In the genomic region with DNA sequence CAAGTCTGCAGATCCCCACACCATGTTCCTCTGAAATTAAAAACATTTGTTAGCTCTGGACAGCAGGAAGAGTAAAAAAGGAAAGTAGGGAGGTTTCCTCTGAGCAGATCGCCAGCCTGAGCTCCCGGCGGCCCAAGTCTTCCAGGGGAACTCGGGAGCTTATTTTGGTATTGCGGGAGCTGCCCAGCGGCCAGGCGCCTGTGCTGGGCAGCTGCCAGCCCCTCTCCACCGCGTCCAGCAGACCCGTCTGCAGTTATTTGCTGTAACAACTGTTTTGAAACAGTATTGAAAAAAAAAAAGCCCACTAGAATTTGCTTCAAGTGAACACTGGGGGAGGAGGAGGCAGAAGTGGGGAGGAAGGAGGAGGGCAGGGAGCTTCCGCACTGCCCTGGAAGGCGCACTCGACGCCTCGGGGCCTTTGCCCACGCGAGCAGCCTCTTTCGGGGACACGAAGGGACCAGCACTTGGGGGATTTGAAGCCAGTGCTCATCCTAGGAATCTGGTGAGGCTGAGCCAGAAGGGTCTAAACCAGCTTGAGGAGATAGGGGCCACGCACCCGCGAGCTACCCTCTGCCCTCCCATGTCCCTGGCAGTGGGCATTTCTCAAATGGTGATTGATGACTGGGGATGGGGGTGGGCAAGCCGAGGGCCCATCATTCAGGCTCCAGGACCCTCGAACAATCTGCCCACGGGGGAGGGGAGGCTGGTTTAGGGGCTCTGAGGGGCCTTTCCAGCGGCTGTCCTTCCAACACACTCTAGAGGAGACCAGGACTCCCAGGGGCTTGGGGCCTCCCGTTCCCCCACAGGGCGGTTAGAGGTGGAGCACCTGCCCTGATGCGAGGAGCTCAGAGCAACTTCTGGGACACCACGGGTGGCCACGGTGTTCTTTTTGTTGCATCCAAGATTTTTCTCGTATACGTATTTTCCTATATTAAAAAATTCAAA, we compare ENCODE assay signal across 8 cellular contexts. TPM values are rescaled to one million over a fixed set of nuclear protein-coding genes. Genes with fewer than 3 reads are reported as not detected.
DNase-seq lines count a peak whose midpoint lies in the region; ATAC-seq and TF ChIP-seq lines count a peak whose summit lies in the region.

No MANE protein-coding gene starts in this region.

- H3K4me3 ChIP-seq in dorsolateral prefrontal cortex (peak overlapping the region; percentile 61 to 95 (median 81)), aorta (ENCODE audit: low read length in 2 of 2) (peak overlapping the region in 1 of 2 donors; percentile 77)

- no peak overlapping the region for H3K27ac Mint-ChIP-seq in stimulated activated naive CD8-positive, alpha-beta T cell treated with anti-CD3 and anti-CD28 coated beads, Interleukin-15, Interleukin-2, amounts not matched to agents 100 ng/mL and 50 ng/mL, for 24 hours

- peaks cover 44% of the 10 kb centered on the region for H3K27me3 Mint-ChIP-seq in stimulated activated naive CD8-positive, alpha-beta T cell treated with anti-CD3 and anti-CD28 coated beads, Interleukin-15, Interleukin-2, amounts not matched to agents 100 ng/mL and 50 ng/mL, for 24 hours

- intact Hi-C loops in dorsolateral prefrontal cortex (cut with DNase I), result loop anchor here in 1 of 2 donors (10.0 kb wide), 1 partner anchor 97 kb away; a partner anchor contains a TSS
- intact Hi-C loops in aorta (cut with DNase I), result loop anchor here (2.0 to 10.0 kb wide), 3 partner anchors 45 to 213 kb away; a partner anchor contains a TSS

- ATAC-seq in stimulated activated naive CD8-positive, alpha-beta T cell treated with anti-CD3 and anti-CD28 coated beads, Interleukin-15, Interleukin-2, amounts not matched to agents 100 U/mL and 50 U/mL, for 24 hours, result no peak
- ATAC-seq in aorta (ENCODE audit: low FRiP score) (no peak), GM18870 (IDR thresholded peaks at IDR 0.05; ENCODE audit: unreplicated experiment) (no peak)

- 38% methylated on average over 32 to 33 of the region's 33 CpGs for WGBS in aorta, 2 donors

- TF ChIP-seq CTCF in dorsolateral prefrontal cortex (IDR thresholded peaks at IDR 0.05 in 54 of 56, conservative IDR thresholded peaks at IDR 0.05 in 2 of 56; ENCODE audit: low read depth in 1 of 56, partially characterized antibody in 56 of 56), result peak in 2 of 56 donors; percentile 11 to 28

- H3K27ac ChIP-seq in dorsolateral prefrontal cortex, result peak overlapping the region; percentile 90 to 100 (median 99)
- peak overlapping the region in 1 of 2 donors; percentile 85 for H3K27ac ChIP-seq in aorta (ENCODE audit: low read depth in 1 of 2, low read length in 2 of 2)

- H3K36me3 ChIP-seq in aorta (ENCODE audit: control insufficient read depth in 1 of 2, insufficient read depth in 2 of 2, low read length in 1 of 2), result no peaks in the 10 kb centered on the region

- DNase-seq in stimulated activated naive CD8-positive, alpha-beta T cell treated with anti-CD3 and anti-CD28 coated beads, Interleukin-15, Interleukin-2, amounts not matched to agents 100 U/mL and 50 U/mL, for 24 hours, result no peak
- DNase-seq in dorsolateral prefrontal cortex (peak in 1 of 10 donors; percentile 48), midbrain (lab: John Stamatoyannopoulos, UW) (peak; percentile 59), aorta (peak; percentile 80 to 89), NCI-H2171 treated with DMSO at 0.1 percent for 48 hours (lab: John Stamatoyannopoulos, UW) (no peak)
- no peak for DNase-seq in activated CD4-positive, alpha-beta T cell treated with anti-CD3 and anti-CD28 coated beads, Interleukin-2, amount 50 U/mL, for 1 hour

- H3K4me1 ChIP-seq in aorta (ENCODE audit: control insufficient read depth in 1 of 2, insufficient read depth in 2 of 2, low read length in 2 of 2), result no peaks in the 10 kb centered on the region

- no peaks in the 10 kb centered on the region for H3K9me3 Mint-ChIP-seq in stimulated activated naive CD8-positive, alpha-beta T cell treated with anti-CD3 and anti-CD28 coated beads, Interleukin-15, Interleukin-2, amounts not matched to agents 100 ng/mL and 50 ng/mL, for 24 hours

- no peaks in the 10 kb centered on the region for H3K9me3 ChIP-seq in aorta (ENCODE audit: control insufficient read depth, low read length)

- no peaks in the 10 kb centered on the region for H3K27me3 ChIP-seq in dorsolateral prefrontal cortex
- H3K27me3 ChIP-seq in aorta (ENCODE audit: control insufficient read depth in 1 of 2, insufficient read depth in 2 of 2, low read length in 1 of 2), result no peaks in the 10 kb centered on the region

- peaks cover 18% of the 10 kb centered on the region for H3K4me1 Mint-ChIP-seq in stimulated activated naive CD8-positive, alpha-beta T cell treated with anti-CD3 and anti-CD28 coated beads, Interleukin-15, Interleukin-2, amounts not matched to agents 100 ng/mL and 50 ng/mL, for 24 hours (ENCODE audit: low read depth)

- H3K36me3 Mint-ChIP-seq in stimulated activated naive CD8-positive, alpha-beta T cell treated with anti-CD3 and anti-CD28 coated beads, Interleukin-15, Interleukin-2, amounts not matched to agents 100 ng/mL and 50 ng/mL, for 24 hours (ENCODE audit: low read depth), result no peaks in the 10 kb centered on the region

- peak overlapping the region; percentile 17 for H3K4me3 Mint-ChIP-seq in stimulated activated naive CD8-positive, alpha-beta T cell treated with anti-CD3 and anti-CD28 coated beads, Interleukin-15, Interleukin-2, amounts not matched to agents 100 ng/mL and 50 ng/mL, for 24 hours

RNA-seq across cellular contexts. Expression of a gene that starts 3.0 kb away (rescaled TPM):
- total RNA-seq in dorsolateral prefrontal cortex (10 to 100 TPM; 25.1 to 66.1 (median 38.0) TPM), aorta (10 to 100 TPM; 22.8 to 49.3 TPM)
- 10 to 100 TPM in 1 of 2 donors, 1 to 10 TPM in 1; 3.9 to 16.8 TPM for polyA plus RNA-seq in aorta

Comparison
In these comparisons a context has a peak if more than half of its experiments do, and no peak if none do; other contexts are left out.
1. DNase-seq: peak in midbrain (single experiment) and aorta (2 of 2); none in stimulated activated naive CD8-positive, alpha-beta T cell treated with anti-CD3 and anti-CD28 coated beads, Interleukin-15, Interleukin-2, amounts not matched to agents 100 U/mL and 50 U/mL, for 24 hours (single experiment), NCI-H2171 treated with DMSO at 0.1 percent for 48 hours (single experiment) and activated CD4-positive, alpha-beta T cell treated with anti-CD3 and anti-CD28 coated beads, Interleukin-2, amount 50 U/mL, for 1 hour (single experiment).